1 cellular context compared by ENCODE assay signal in the genomic region with DNA sequence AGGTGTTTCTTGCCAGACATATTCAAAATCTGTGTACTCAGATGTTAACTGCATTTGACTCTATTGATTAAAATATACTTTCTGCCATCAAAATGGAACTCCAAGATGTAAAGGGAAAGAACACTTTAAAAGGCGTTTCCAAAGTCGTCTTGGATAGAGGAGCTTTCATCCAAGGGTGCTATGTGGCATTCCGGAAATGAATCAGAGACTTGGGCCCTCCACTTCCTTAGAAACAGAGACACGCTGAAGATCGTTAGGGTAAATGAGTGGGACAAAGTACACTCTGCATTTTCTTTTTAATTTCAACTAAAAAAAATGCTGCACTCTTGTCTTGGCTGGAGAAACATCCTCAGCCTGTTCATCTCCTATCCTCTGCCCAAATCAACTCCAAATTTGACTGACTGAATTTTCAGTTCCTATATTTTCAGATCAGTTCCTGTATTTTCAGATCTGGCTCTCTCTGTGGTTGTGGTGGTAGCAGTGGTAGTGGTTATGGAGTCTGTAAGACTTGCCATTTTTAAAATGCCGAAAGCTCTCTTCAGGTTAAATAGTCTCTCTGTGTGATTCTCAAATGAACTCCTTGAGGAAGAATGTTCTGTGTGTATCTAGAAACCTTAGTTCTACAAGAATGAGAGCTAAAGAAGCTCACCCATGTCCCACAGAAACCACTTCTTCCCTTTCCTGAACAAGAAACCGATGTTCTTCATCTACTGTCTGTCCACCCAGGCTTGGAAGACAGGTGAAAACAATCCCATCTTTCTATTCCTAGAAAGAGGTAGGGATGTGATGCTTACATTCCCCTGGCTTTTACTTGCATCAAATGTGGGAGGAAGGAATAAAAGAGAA.
TF ChIP-seq lines count a peak whose summit lies in the region.

No MANE protein-coding gene starts in this region.

TF ChIP-seq in HepG2, 621 proteins besides CTCF, POLR2A, EP300 and RAD21 (continued from another document):
- TF ChIP-seq ARID3A (IDR thresholded peaks at IDR 0.05; ENCODE audit: low read depth, low read length) (no peak), ZSCAN30 (CRISPR knock-in tag; IDR thresholded peaks at IDR 0.05) (no peak), MIXL1 (CRISPR knock-in tag; IDR thresholded peaks at IDR 0.05) (no peak), ZNF570 (CRISPR knock-in tag; IDR thresholded peaks at IDR 0.05; ENCODE audit: borderline replicate concordance) (no peak), ZBTB49 (CRISPR knock-in tag; IDR thresholded peaks at IDR 0.05; ENCODE audit: borderline replicate concordance) (no peak), TBP (CRISPR knock-in tag; IDR thresholded peaks at IDR 0.05) (no peak)
